Comparison of ENCODE assay signal across 30 cellular contexts in the genomic region with DNA sequence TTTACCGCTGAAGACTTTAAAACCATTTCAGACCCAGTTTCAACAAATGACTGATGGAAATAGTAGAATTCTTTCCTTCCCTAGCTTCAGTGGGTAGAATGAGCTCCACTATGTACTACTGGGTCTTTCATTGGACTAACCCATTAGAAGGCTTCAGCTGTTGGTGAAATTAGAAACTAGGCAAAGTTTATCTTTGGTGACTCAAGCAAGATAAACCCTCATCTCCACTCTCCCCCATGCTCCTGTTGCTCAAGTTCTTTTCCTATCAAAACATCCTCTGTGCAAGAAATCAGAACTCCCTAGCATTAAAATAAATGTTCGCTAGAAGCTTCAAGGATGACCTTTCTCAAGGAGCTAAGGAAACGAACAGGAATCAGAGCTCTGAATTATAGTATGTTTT.
DNase-seq lines count a peak whose midpoint lies in the region; ATAC-seq, FAIRE-seq and TF ChIP-seq lines count a peak whose summit lies in the region.
"Had no signal": no experiment of that assay in that cellular context is flagged by ENCODE, and none has a peak within 500 bp of the region (broad histone marks: within the 10 kb centered on the region; RNA-seq: fewer than 3 reads in every experiment).

No MANE protein-coding gene starts in this region.

- ATAC-seq in HepG2 (no peak), GM21447 (IDR thresholded peaks at IDR 0.05; ENCODE audit: unreplicated experiment) (no peak), GM21576 (IDR thresholded peaks at IDR 0.05; ENCODE audit: unreplicated experiment) (no peak)
- ATAC-seq in naive thymus-derived CD4-positive, alpha-beta T cell, result no peak

- TF ChIP-seq EP300 in HepG2 (IDR thresholded peaks at IDR 0.05; ENCODE audit: low read depth in 2 of 2, low read length in 2 of 2), result 0 out of 4 replicates have a peak, but pooled peaks of 1 of the 2 experiments have one; percentile 14
- TF ChIP-seq EP300 in HepG2 (CRISPR knock-in tag; IDR thresholded peaks at IDR 0.05; ENCODE audit: borderline replicate concordance), result no peak

- H3K4me2 ChIP-seq in HepG2 (ENCODE audit: low read depth, low read length), result no peak overlapping the region

- no peak for FAIRE-seq in HepG2 (lab: Jason Lieb, UNC)
- FAIRE-seq: GM12892, keratinocyte, TTC549 had no signal

- WGBS in HepG2 (ENCODE audit: low lambda C conversion rate), result 93% methylated on average over 3 of the region's 3 CpGs

- H2AFZ ChIP-seq in HepG2 (ENCODE audit: low read length), result no peak overlapping the region

- H3K27me3 Mint-ChIP-seq in Caco-2 (ENCODE audit: insufficient read depth, unreplicated experiment), result no peaks in the 10 kb centered on the region
- H3K27me3 Mint-ChIP-seq in naive thymus-derived CD4-positive, alpha-beta T cell, result no peaks in the 10 kb centered on the region
- H3K27me3 Mint-ChIP-seq: activated CD4-positive, alpha-beta memory T cell treated with anti-CD3 and anti-CD28 coated beads for 36 hours; B cell; CD4-positive, alpha-beta memory T cell; naive B cell had no signal

- in situ Hi-C loops in brain microvascular endothelial cell (cut with HindIII; ENCODE audit: low pct_ligation_motif_present, low sequenced_read_pairs), result loop anchor here (10.0 kb wide), 1 partner anchor 117 kb away; no protein-coding TSS in a partner anchor
- in situ Hi-C loops in HepG2 (cut with HindIII; ENCODE audit: extremely low pct_ligation_motif_present, low pct_unique_long_range_greater_than_20kb), result no loop called here

- POLR2A ChIA-PET in Caco-2 (lab: Charles Lee) (interaction anchor here (0.7 to 1.0 kb wide), 2 partner anchors 16 to 161 kb away, joined by 3 read pairs; no protein-coding TSS in a partner anchor), HepG2 (lab: Yijun Ruan, JAX) (interaction anchor here (0.6 to 4.1 kb wide), 3 partner anchors 17 to 159 kb away, joined by 3 to 54 read pairs (median 11); a partner anchor contains a TSS)
- POLR2A ChIA-PET in naive thymus-derived CD4-positive, alpha-beta T cell (lab: Charles Lee), result no interaction called here

- H3K79me2 ChIP-seq in HepG2 (ENCODE audit: insufficient read depth, low read length), result no peaks in the 10 kb centered on the region

- H3K27ac ChIP-seq in brain microvascular endothelial cell (peak overlapping the region; percentile 39), HepG2 (ENCODE audit: extremely low read length, insufficient read depth, low read length) (peak overlapping the region; percentile 71)
- H3K27ac ChIP-seq in naive thymus-derived CD4-positive, alpha-beta T cell (ENCODE audit: low read depth, low read length), result no peak overlapping the region
- H3K27ac ChIP-seq: sigmoid colon, SK-N-MC, transverse colon had no signal

- peak overlapping the region; percentile 72 for H3K27ac Mint-ChIP-seq in Caco-2 (ENCODE audit: unreplicated experiment)
- no peak overlapping the region for H3K27ac Mint-ChIP-seq in naive thymus-derived CD4-positive, alpha-beta T cell
- H3K27ac Mint-ChIP-seq: activated CD4-positive, alpha-beta memory T cell treated with anti-CD3 and anti-CD28 coated beads for 36 hours; activated naive CD4-positive, alpha-beta T cell treated with anti-CD3 and anti-CD28 coated beads for 36 hours; activated T-helper 1 cell treated with anti-CD3 and anti-CD28 coated beads, Interleukin-12 subunit alpha, Interleukin-12 subunit beta, Interleukin-2, Interleukin-4 antibody, amounts not matched to agents 30 ng/mL and 10 ng/mL and 1 ng/mL, durations not matched to agents 14 hours and 24 hours and 36 hours; B cell; brain; CD4-positive, alpha-beta memory T cell; H9; naive B cell; T-helper 1 cell treated with Interleukin-12 subunit alpha and Interleukin-12 subunit beta and Interleukin-4 antibody, amounts not matched to agents 30 μg/mL and 1 μg/mL, for 36 hours had no signal

- H3K9me3 ChIP-seq in Caco-2 (peaks cover 13% of the 10 kb centered on the region; the same call in 1 of the 2 replicates), HepG2 (ENCODE audit: low read length) (no peaks in the 10 kb centered on the region), MG63 (no peaks in the 10 kb centered on the region)
- H3K9me3 ChIP-seq in naive thymus-derived CD4-positive, alpha-beta T cell (ENCODE audit: control insufficient read depth in 2 of 3, low read length in 3 of 3), result no peaks in the 10 kb centered on the region
- H3K9me3 ChIP-seq: sigmoid colon, transverse colon had no signal

- peaks cover 36% of the 10 kb centered on the region for H3K4me1 Mint-ChIP-seq in Caco-2 (ENCODE audit: low read depth, unreplicated experiment)
- H3K4me1 Mint-ChIP-seq in naive thymus-derived CD4-positive, alpha-beta T cell, result no peaks in the 10 kb centered on the region
- H3K4me1 Mint-ChIP-seq: B cell; CD4-positive, alpha-beta memory T cell; naive B cell had no signal

- peaks cover 62% of the 10 kb centered on the region for H3K4me1 ChIP-seq in Caco-2
- peaks cover 73% of the 10 kb centered on the region for H3K4me1 ChIP-seq in HepG2 (ENCODE audit: insufficient read depth, low read length)
- no peaks in the 10 kb centered on the region for H3K4me1 ChIP-seq in naive thymus-derived CD4-positive, alpha-beta T cell (ENCODE audit: control insufficient read depth in 2 of 2, insufficient read depth in 2 of 2, low read length in 2 of 2)
- H3K4me1 ChIP-seq: sigmoid colon, transverse colon had no signal

- BruUV-seq in Caco-2 (replicated peaks; lab: Mats Ljungman, UMichigan) (no TSS peak), HepG2 (replicated peaks; lab: Mats Ljungman, UMichigan) (no TSS peak)

- TF ChIP-seq CTCF in Caco-2 (IDR thresholded peaks at IDR 0.05; ENCODE audit: insufficient read depth in 1 of 2, low read depth in 1 of 2, low read length in 1 of 2, severe bottlenecking in 1 of 2, unreplicated experiment in 1 of 2) (no peak), brain microvascular endothelial cell (IDR thresholded peaks at IDR 0.05; ENCODE audit: low read depth, low read length, missing control alignments) (no peak), HepG2 (CRISPR knock-in tag; IDR thresholded peaks at IDR 0.05) (no peak)

- CTCF ChIA-PET in Caco-2 (lab: Charles Lee) (interaction anchor here (0.6 to 0.7 kb wide), 3 partner anchors 61 to 179 kb away, joined by 4 read pairs; no protein-coding TSS in a partner anchor), HepG2 (lab: Yijun Ruan, JAX; ENCODE audit: low intra/inter-chr PET ratio, low total read pairs) (no interaction called here)
- CTCF ChIA-PET in naive thymus-derived CD4-positive, alpha-beta T cell (lab: Charles Lee), result no interaction called here

- H3K4me3 ChIP-seq in Caco-2 (ENCODE audit: low read depth, low read length) (no peak overlapping the region), brain microvascular endothelial cell (ENCODE audit: low read depth, low read length) (no peak overlapping the region), HepG2 (replicated peaks in 1 of 3; ENCODE audit: insufficient read depth in 1 of 3, low read depth in 2 of 3, low read length in 3 of 3) (no peak overlapping the region), MG63 (no peak overlapping the region)
- no peak overlapping the region for H3K4me3 ChIP-seq in naive thymus-derived CD4-positive, alpha-beta T cell (ENCODE audit: low read length)
- H3K4me3 ChIP-seq: sigmoid colon, SK-N-MC, transverse colon had no signal

- no peak overlapping the region for H3K4me3 Mint-ChIP-seq in Caco-2 (ENCODE audit: unreplicated experiment)
- no peak overlapping the region for H3K4me3 Mint-ChIP-seq in naive thymus-derived CD4-positive, alpha-beta T cell
- H3K4me3 Mint-ChIP-seq: activated CD4-positive, alpha-beta memory T cell treated with anti-CD3 and anti-CD28 coated beads for 36 hours; activated naive CD4-positive, alpha-beta T cell treated with anti-CD3 and anti-CD28 coated beads for 36 hours; activated T-helper 1 cell treated with anti-CD3 and anti-CD28 coated beads, Interleukin-12 subunit alpha, Interleukin-12 subunit beta, Interleukin-2, Interleukin-4 antibody, amounts not matched to agents 30 ng/mL and 10 ng/mL and 1 ng/mL, durations not matched to agents 14 hours and 24 hours and 36 hours; B cell; brain; H9; naive B cell; T-helper 1 cell treated with Interleukin-12 subunit alpha and Interleukin-12 subunit beta and Interleukin-4 antibody, amounts not matched to agents 30 μg/mL and 1 μg/mL, for 36 hours had no signal

- TF ChIP-seq RAD21 in HepG2 (CRISPR knock-in tag; IDR thresholded peaks at IDR 0.05), result no peak

- DNase-seq in Caco-2 (no peak), LHCN-M2 (ENCODE audit: low read depth) (peak; percentile 80), brain microvascular endothelial cell (peak; percentile 72), HepG2 (ENCODE audit: low spot score) (peak; percentile 46), MG63 (no peak)
- DNase-seq in naive thymus-derived CD4-positive, alpha-beta T cell, result no peak
- DNase-seq: ACHN; activated CD4-positive, alpha-beta memory T cell treated with anti-CD3 and anti-CD28 coated beads for 36 hours; activated CD4-positive, CD25-positive, alpha-beta regulatory T cell treated with anti-CD3 and anti-CD28 coated beads, Interleukin-2, amount 50 U/mL, for 72 hours; activated CD8-positive, alpha-beta memory T cell treated with anti-CD3 and anti-CD28 coated beads, Interleukin-2, amount 50 U/mL, for 4 hours; activated naive CD4-positive, alpha-beta T cell treated with anti-CD3 and anti-CD28 coated beads for 36 hours; CD4-positive, alpha-beta memory T cell; cerebellar nuclear complex; H9; naive B cell; NCI-H1694; sigmoid colon; stimulated activated CD4-positive, alpha-beta T cell treated with anti-CD3 and anti-CD28 coated beads, Interleukin-15, amount 100 ng/mL, for 24 hours; stimulated activated CD4-positive, alpha-beta T cell treated with anti-CD3 and anti-CD28 coated beads, Interleukin-4, amount 100 ng/mL, for 4 hours; transverse colon had no signal

- intact Hi-C loops in Caco-2 (cut with micrococcal nuclease; ENCODE audit: unreplicated experiment) (no loop called here), HepG2 (cut with micrococcal nuclease; ENCODE audit: unreplicated experiment) (loop anchor here (5.0 kb wide), 1 partner anchor 109 kb away; no protein-coding TSS in a partner anchor)
- intact Hi-C loops in naive thymus-derived CD4-positive, alpha-beta T cell (cut with micrococcal nuclease), result no loop called here

- H4K20me1 ChIP-seq in HepG2 (ENCODE audit: insufficient read depth, low read length), result no peaks in the 10 kb centered on the region

- H3K9me3 Mint-ChIP-seq in Caco-2 (ENCODE audit: unreplicated experiment), result peaks cover 20% of the 10 kb centered on the region
- H3K9me3 Mint-ChIP-seq in naive thymus-derived CD4-positive, alpha-beta T cell, result peaks cover 0 to 2% (median 0%) of the 10 kb centered on the region in 11 donors
- H3K9me3 Mint-ChIP-seq: activated CD4-positive, alpha-beta memory T cell treated with anti-CD3 and anti-CD28 coated beads for 36 hours; activated naive CD4-positive, alpha-beta T cell treated with anti-CD3 and anti-CD28 coated beads for 36 hours; activated T-helper 1 cell treated with anti-CD3 and anti-CD28 coated beads, Interleukin-12 subunit alpha, Interleukin-12 subunit beta, Interleukin-2, Interleukin-4 antibody, amounts not matched to agents 30 ng/mL and 10 ng/mL and 1 ng/mL, durations not matched to agents 14 hours and 24 hours and 36 hours; brain; CD4-positive, alpha-beta memory T cell; H9; T-helper 1 cell treated with Interleukin-12 subunit alpha and Interleukin-12 subunit beta and Interleukin-4 antibody, amounts not matched to agents 30 μg/mL and 1 μg/mL, for 36 hours had no signal

- H3K36me3 Mint-ChIP-seq in Caco-2 (ENCODE audit: insufficient read depth, unreplicated experiment), result peaks cover 20% of the 10 kb centered on the region
- H3K36me3 Mint-ChIP-seq in naive thymus-derived CD4-positive, alpha-beta T cell, result no peaks in the 10 kb centered on the region
- H3K36me3 Mint-ChIP-seq: activated CD4-positive, alpha-beta memory T cell treated with anti-CD3 and anti-CD28 coated beads for 36 hours; brain; CD4-positive, alpha-beta memory T cell; naive B cell had no signal

- H3K9ac ChIP-seq in HepG2 (ENCODE audit: insufficient read depth, low read depth, low read length), result no peak overlapping the region

- H3K36me3 ChIP-seq in Caco-2 (ENCODE audit: control insufficient read depth, insufficient read depth, low read length) (no peaks in the 10 kb centered on the region), brain microvascular endothelial cell (replicated peaks) (no peaks in the 10 kb centered on the region), HepG2 (replicated peaks in 1 of 2; ENCODE audit: control insufficient read depth in 1 of 2, insufficient read depth in 2 of 2, low read length in 2 of 2) (no peaks in the 10 kb centered on the region), MG63 (peaks cover 9% of the 10 kb centered on the region)
- H3K36me3 ChIP-seq in naive thymus-derived CD4-positive, alpha-beta T cell (ENCODE audit: control insufficient read depth in 2 of 3, insufficient read depth in 3 of 3, low read length in 3 of 3), result no peaks in the 10 kb centered on the region
- H3K36me3 ChIP-seq: sigmoid colon, transverse colon had no signal

- TF ChIP-seq POLR2A in HepG2 (IDR thresholded peaks at IDR 0.05; ENCODE audit: insufficient read depth in 1 of 2, low read depth in 2 of 2, low read length in 2 of 2), result no peak

- H3K27me3 ChIP-seq in Caco-2 (replicated peaks; ENCODE audit: control insufficient read depth, insufficient read depth, low read length), result no peaks in the 10 kb centered on the region
- no peaks in the 10 kb centered on the region for H3K27me3 ChIP-seq in brain microvascular endothelial cell (replicated peaks)
- no peaks in the 10 kb centered on the region for H3K27me3 ChIP-seq in HepG2 (ENCODE audit: control insufficient read depth in 1 of 2, insufficient read depth in 2 of 2, low read length in 2 of 2)
- H3K27me3 ChIP-seq in naive thymus-derived CD4-positive, alpha-beta T cell (ENCODE audit: control insufficient read depth in 2 of 2, insufficient read depth in 2 of 2, low read length in 2 of 2), result no peaks in the 10 kb centered on the region
- H3K27me3 ChIP-seq in MG63, result no peaks in the 10 kb centered on the region
- H3K27me3 ChIP-seq: sigmoid colon, transverse colon had no signal

Comparison
In these comparisons a context has a peak if more than half of its experiments do, and no peak if none do; other contexts are left out.
1. DNase-seq: peak in LHCN-M2 (single experiment), brain microvascular endothelial cell (single experiment) and HepG2 (single experiment); none in Caco-2 (0 of 2), naive thymus-derived CD4-positive, alpha-beta T cell (0 of 9) and MG63 (single experiment).